Comparison of ENCODE assay signal across 1 cellular context in the genomic region with DNA sequence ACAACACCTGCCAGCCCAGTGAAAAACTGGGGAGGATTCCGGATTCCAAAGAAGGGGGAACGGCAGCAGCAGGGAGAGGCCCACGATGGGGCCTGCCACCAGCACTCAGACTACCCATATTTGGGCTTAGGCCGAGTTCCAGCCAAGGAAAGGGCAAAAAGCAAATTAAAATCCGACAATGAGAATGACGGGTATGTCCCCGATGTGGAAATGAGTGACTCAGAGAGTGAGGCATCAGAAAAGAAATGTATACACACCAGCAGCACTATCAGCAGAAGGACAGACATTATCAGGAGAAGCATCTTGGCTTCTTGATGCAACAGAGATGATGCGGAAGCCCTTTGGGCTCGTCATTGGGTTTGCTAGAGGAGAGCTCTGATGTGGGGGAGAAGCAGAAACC.
A peak's percentile ranks its signal among the peaks of the same experiment; 100 is the strongest.
TF ChIP-seq lines count a peak whose summit lies in the region.

No MANE protein-coding gene starts in this region.

TF ChIP-seq in K562, 482 proteins besides CTCF, POLR2A, EP300 and RAD21 (continued from another document):
- TF ChIP-seq, protein P1, sequence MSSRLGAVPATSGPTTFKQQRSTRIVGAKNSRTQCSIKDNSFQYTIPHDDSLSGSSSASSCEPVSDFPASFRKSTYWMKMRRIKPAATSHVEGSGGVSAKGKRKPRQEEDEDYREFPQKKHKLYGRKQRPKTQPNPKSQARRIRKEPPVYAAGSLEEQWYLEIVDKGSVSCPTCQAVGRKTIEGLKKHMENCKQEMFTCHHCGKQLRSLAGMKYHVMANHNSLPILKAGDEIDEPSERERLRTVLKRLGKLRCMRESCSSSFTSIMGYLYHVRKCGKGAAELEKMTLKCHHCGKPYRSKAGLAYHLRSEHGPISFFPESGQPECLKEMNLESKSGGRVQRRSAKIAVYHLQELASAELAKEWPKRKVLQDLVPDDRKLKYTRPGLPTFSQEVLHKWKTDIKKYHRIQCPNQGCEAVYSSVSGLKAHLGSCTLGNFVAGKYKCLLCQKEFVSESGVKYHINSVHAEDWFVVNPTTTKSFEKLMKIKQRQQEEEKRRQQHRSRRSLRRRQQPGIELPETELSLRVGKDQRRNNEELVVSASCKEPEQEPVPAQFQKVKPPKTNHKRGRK (tag; IDR thresholded peaks at IDR 0.05), result no peak
- TF ChIP-seq ZNF263 (CRISPR knock-in tag; IDR thresholded peaks at IDR 0.05; ENCODE audit: borderline replicate concordance) (no peak), MEIS2 (IDR thresholded peaks at IDR 0.05; ENCODE audit: partially characterized antibody) (peak; percentile 6), YY1 (IDR thresholded peaks at IDR 0.05; ENCODE audit: borderline replicate concordance in 1 of 3, control insufficient read depth in 1 of 3, extremely low read depth in 1 of 3, insufficient read depth in 3 of 3, insufficient read length in 1 of 3, insufficient replicate concordance in 2 of 3, low read depth in 1 of 3, low read length in 2 of 3) (no peak), CBFA2T2 (conservative IDR thresholded peaks at IDR 0.05) (peak; percentile 50), FOSL1 (tag; conservative IDR thresholded peaks at IDR 0.05) (peak; percentile 95), SMARCA4 (IDR thresholded peaks at IDR 0.05) (peak; percentile 52; the same call in 1 of the 2 replicates), POLR2G (IDR thresholded peaks at IDR 0.05; ENCODE audit: low read depth, low read length) (no peak), NCOR1 (IDR thresholded peaks at IDR 0.05) (no peak), TRIM24 (IDR thresholded peaks at IDR 0.05) (0 out of 4 replicates have a peak, but pooled peaks have one; percentile 21 to 24), JUND (IDR thresholded peaks at IDR 0.05; ENCODE audit: borderline replicate concordance, low read depth, low read length) (no peak), JUND (tag; IDR thresholded peaks at IDR 0.05; ENCODE audit: borderline replicate concordance, low read depth, low read length) (peak; percentile 52; the same call in 1 of the 3 replicates)
